20 cellular contexts compared by ENCODE assay signal in genomic region chr3:122587572-122587971, GRCh38. TPM values are rescaled to one million over a fixed set of nuclear protein-coding genes. Genes with fewer than 3 reads are reported as not detected.
DNase-seq lines count a peak whose midpoint lies in the region; ATAC-seq, FAIRE-seq and TF ChIP-seq lines count a peak whose summit lies in the region.
"Had no signal": no experiment of that assay in that cellular context is flagged by ENCODE, and none has a peak within 500 bp of the region (broad histone marks: within the 10 kb centered on the region; RNA-seq: fewer than 3 reads in every experiment).

No MANE protein-coding gene starts in this region.

- CTCF ChIA-PET in WTC11 (lab: Charles Lee) = no interaction called here

- peaks cover 3 to 5% of the 10 kb centered on the region in 2 donors for H3K9me3 Mint-ChIP-seq in activated T-cell treated with anti-CD3 and anti-CD28 coated beads, Interleukin-2, amount 50 U/mL, for 72 hours
- H3K9me3 Mint-ChIP-seq in activated T-cell treated with anti-CD3 and anti-CD28 coated beads, Interleukin-2, amount 50 U/mL, for 4 hours = peaks cover 3% of the 10 kb centered on the region
- H3K9me3 Mint-ChIP-seq in WTC11 = peaks cover 31% of the 10 kb centered on the region
- H3K9me3 Mint-ChIP-seq in stimulated activated memory B cell treated with anti-CD40 and anti-IgM and Interleukin-4, amounts not matched to agents 10 μg/mL and 1 μg/mL and 100 μg/mL, for 72 hours = peaks cover 8% of the 10 kb centered on the region

- DNase-seq in activated T-cell treated with anti-CD3 and anti-CD28 coated beads, Interleukin-2, amount 50 U/mL, for 72 hours = no peak
- no peak for DNase-seq in activated T-cell treated with anti-CD3 and anti-CD28 coated beads, Interleukin-2, amount 50 U/mL, for 4 hours
- no peak for DNase-seq in GM12892 (ENCODE audit: insufficient read length)
- no peak for DNase-seq in WTC11 (ENCODE audit: low spot score)
- no peak for DNase-seq in RKO (ENCODE audit: low spot score)
- no peak for DNase-seq in stimulated activated CD4-positive, alpha-beta T cell treated with anti-CD3 and anti-CD28 coated beads, Interleukin-4, amount 100 ng/mL, for 1 hour
- DNase-seq: 8988T; CD4-positive, alpha-beta T cell; CD8-positive, alpha-beta memory T cell; DMS 273 treated with DMSO at 0.1 percent for 48 hours; DMS53; DMS79 treated with DMSO at 0.1 percent for 48 hours; GF-D8; HFFc6 had no signal

- FAIRE-seq in GM12892 (lab: Jason Lieb, UNC) = peak; percentile 71
- FAIRE-seq: D721Med, H54 had no signal

- TF ChIP-seq POLR2A in GM12892 (IDR thresholded peaks at IDR 0.05; ENCODE audit: low read depth, low read length) = no peak

- H3K36me3 Mint-ChIP-seq in activated T-cell treated with anti-CD3 and anti-CD28 coated beads, Interleukin-2, amount 50 U/mL, for 72 hours (ENCODE audit: insufficient read depth in 2 of 2) = peaks cover 7 to 13% of the 10 kb centered on the region in 2 donors
- peaks cover 31% of the 10 kb centered on the region for H3K36me3 Mint-ChIP-seq in activated T-cell treated with anti-CD3 and anti-CD28 coated beads, Interleukin-2, amount 50 U/mL, for 4 hours (ENCODE audit: insufficient read depth)
- peaks cover 14% of the 10 kb centered on the region for H3K36me3 Mint-ChIP-seq in WTC11
- H3K36me3 Mint-ChIP-seq in stimulated activated memory B cell treated with anti-CD40 and anti-IgM and Interleukin-4, amounts not matched to agents 10 μg/mL and 1 μg/mL and 100 μg/mL, for 72 hours = peaks cover 43% of the 10 kb centered on the region

- H3K27ac Mint-ChIP-seq in activated T-cell treated with anti-CD3 and anti-CD28 coated beads, Interleukin-2, amount 50 U/mL, for 72 hours = peak overlapping the region; percentile 77
- no peak overlapping the region for H3K27ac Mint-ChIP-seq in WTC11
- peak overlapping the region; percentile 66 for H3K27ac Mint-ChIP-seq in stimulated activated memory B cell treated with anti-CD40 and anti-IgM and Interleukin-4, amounts not matched to agents 10 μg/mL and 1 μg/mL and 100 μg/mL, for 72 hours
- H3K27ac Mint-ChIP-seq: CD4-positive, alpha-beta T cell; HFFc6 had no signal

- no peak for TF ChIP-seq CTCF in WTC11 (IDR thresholded peaks at IDR 0.05)

- no peak for ATAC-seq in activated T-cell treated with anti-CD3 and anti-CD28 coated beads, Interleukin-2, amount 50 U/mL, for 72 hours (replicated peaks in 1 of 2)
- ATAC-seq in activated T-cell treated with anti-CD3 and anti-CD28 coated beads, Interleukin-2, amount 50 U/mL, for 4 hours = no peak
- ATAC-seq in WTC11 (0 out of 2 replicates have a peak, but pooled peaks have one; percentile 24), GM18868 (IDR thresholded peaks at IDR 0.05; ENCODE audit: unreplicated experiment) (no peak)
- no peak for ATAC-seq in stimulated activated memory B cell treated with anti-CD40 and anti-IgM and Interleukin-4, amounts not matched to agents 10 μg/mL and 1 μg/mL and 100 μg/mL, for 72 hours
- ATAC-seq: A549 had no signal

- H3K27me3 Mint-ChIP-seq in activated T-cell treated with anti-CD3 and anti-CD28 coated beads, Interleukin-2, amount 50 U/mL, for 72 hours (ENCODE audit: low read depth) = no peaks in the 10 kb centered on the region
- H3K27me3 Mint-ChIP-seq in activated T-cell treated with anti-CD3 and anti-CD28 coated beads, Interleukin-2, amount 50 U/mL, for 4 hours (ENCODE audit: low read depth) = no peaks in the 10 kb centered on the region
- no peaks in the 10 kb centered on the region for H3K27me3 Mint-ChIP-seq in WTC11 (ENCODE audit: low read depth)
- no peaks in the 10 kb centered on the region for H3K27me3 Mint-ChIP-seq in stimulated activated memory B cell treated with anti-CD40 and anti-IgM and Interleukin-4, amounts not matched to agents 10 μg/mL and 1 μg/mL and 100 μg/mL, for 72 hours
- H3K27me3 Mint-ChIP-seq: CD4-positive, alpha-beta T cell; CD8-positive, alpha-beta memory T cell had no signal

- peaks cover 48% of the 10 kb centered on the region for H3K4me1 Mint-ChIP-seq in activated T-cell treated with anti-CD3 and anti-CD28 coated beads, Interleukin-2, amount 50 U/mL, for 72 hours (ENCODE audit: low read depth)
- peaks cover 50% of the 10 kb centered on the region for H3K4me1 Mint-ChIP-seq in activated T-cell treated with anti-CD3 and anti-CD28 coated beads, Interleukin-2, amount 50 U/mL, for 4 hours (ENCODE audit: low read depth)
- peaks cover 22% of the 10 kb centered on the region for H3K4me1 Mint-ChIP-seq in WTC11
- H3K4me1 Mint-ChIP-seq in stimulated activated memory B cell treated with anti-CD40 and anti-IgM and Interleukin-4, amounts not matched to agents 10 μg/mL and 1 μg/mL and 100 μg/mL, for 72 hours = peaks cover 64% of the 10 kb centered on the region

- POLR2A ChIA-PET in WTC11 (lab: Charles Lee) = no interaction called here

- H3K4me3 Mint-ChIP-seq in activated T-cell treated with anti-CD3 and anti-CD28 coated beads, Interleukin-2, amount 50 U/mL, for 72 hours = no peak overlapping the region
- H3K4me3 Mint-ChIP-seq in activated T-cell treated with anti-CD3 and anti-CD28 coated beads, Interleukin-2, amount 50 U/mL, for 4 hours = no peak overlapping the region
- no peak overlapping the region for H3K4me3 Mint-ChIP-seq in WTC11
- H3K4me3 Mint-ChIP-seq in stimulated activated memory B cell treated with anti-CD40 and anti-IgM and Interleukin-4, amounts not matched to agents 10 μg/mL and 1 μg/mL and 100 μg/mL, for 72 hours = no peak overlapping the region
- H3K4me3 Mint-ChIP-seq: CD4-positive, alpha-beta T cell; HFFc6 had no signal

TF ChIP-seq in WTC11, 78 proteins besides CTCF, POLR2A, EP300 and RAD21:
- TF ChIP-seq, protein P1, sequence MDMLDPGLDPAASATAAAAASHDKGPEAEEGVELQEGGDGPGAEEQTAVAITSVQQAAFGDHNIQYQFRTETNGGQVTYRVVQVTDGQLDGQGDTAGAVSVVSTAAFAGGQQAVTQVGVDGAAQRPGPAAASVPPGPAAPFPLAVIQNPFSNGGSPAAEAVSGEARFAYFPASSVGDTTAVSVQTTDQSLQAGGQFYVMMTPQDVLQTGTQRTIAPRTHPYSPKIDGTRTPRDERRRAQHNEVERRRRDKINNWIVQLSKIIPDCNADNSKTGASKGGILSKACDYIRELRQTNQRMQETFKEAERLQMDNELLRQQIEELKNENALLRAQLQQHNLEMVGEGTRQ (CRISPR knock-in tag; IDR thresholded peaks at IDR 0.05) = no peak
- peak; percentile 91 for TF ChIP-seq ZNF121 (CRISPR knock-in tag; IDR thresholded peaks at IDR 0.05)
- TF ChIP-seq ZNF423 (CRISPR knock-in tag; IDR thresholded peaks at IDR 0.05) = no peak
- TF ChIP-seq TEAD4 (CRISPR knock-in tag; IDR thresholded peaks at IDR 0.05) = no peak
- TF ChIP-seq GTF2I (CRISPR knock-in tag; conservative IDR thresholded peaks at IDR 0.05) = 0 out of 2 replicates have a peak, but pooled peaks have one; percentile 29
- no peak for TF ChIP-seq SMAD4 (CRISPR knock-in tag; IDR thresholded peaks at IDR 0.05)
- TF ChIP-seq, protein P2, sequence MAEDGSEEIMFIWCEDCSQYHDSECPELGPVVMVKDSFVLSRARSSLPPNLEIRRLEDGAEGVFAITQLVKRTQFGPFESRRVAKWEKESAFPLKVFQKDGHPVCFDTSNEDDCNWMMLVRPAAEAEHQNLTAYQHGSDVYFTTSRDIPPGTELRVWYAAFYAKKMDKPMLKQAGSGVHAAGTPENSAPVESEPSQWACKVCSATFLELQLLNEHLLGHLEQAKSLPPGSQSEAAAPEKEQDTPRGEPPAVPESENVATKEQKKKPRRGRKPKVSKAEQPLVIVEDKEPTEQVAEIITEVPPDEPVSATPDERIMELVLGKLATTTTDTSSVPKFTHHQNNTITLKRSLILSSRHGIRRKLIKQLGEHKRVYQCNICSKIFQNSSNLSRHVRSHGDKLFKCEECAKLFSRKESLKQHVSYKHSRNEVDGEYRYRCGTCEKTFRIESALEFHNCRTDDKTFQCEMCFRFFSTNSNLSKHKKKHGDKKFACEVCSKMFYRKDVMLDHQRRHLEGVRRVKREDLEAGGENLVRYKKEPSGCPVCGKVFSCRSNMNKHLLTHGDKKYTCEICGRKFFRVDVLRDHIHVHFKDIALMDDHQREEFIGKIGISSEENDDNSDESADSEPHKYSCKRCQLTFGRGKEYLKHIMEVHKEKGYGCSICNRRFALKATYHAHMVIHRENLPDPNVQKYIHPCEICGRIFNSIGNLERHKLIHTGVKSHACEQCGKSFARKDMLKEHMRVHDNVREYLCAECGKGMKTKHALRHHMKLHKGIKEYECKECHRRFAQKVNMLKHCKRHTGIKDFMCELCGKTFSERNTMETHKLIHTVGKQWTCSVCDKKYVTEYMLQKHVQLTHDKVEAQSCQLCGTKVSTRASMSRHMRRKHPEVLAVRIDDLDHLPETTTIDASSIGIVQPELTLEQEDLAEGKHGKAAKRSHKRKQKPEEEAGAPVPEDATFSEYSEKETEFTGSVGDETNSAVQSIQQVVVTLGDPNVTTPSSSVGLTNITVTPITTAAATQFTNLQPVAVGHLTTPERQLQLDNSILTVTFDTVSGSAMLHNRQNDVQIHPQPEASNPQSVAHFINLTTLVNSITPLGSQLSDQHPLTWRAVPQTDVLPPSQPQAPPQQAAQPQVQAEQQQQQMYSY (CRISPR knock-in tag; IDR thresholded peaks at IDR 0.05) = no peak

RNA-seq across cellular contexts. Expression of gene PARP15, which starts 10.1 kb away (rescaled TPM):
- total RNA-seq in activated T-cell treated with anti-CD3 and anti-CD28 coated beads, Interleukin-2, amount 50 U/mL, for 72 hours = 10 to 100 TPM; 23.7 to 28.6 TPM
- 1 to 10 TPM; 2.5 to 6.4 (median 2.7) TPM for total RNA-seq in activated T-cell treated with anti-CD3 and anti-CD28 coated beads, Interleukin-2, amount 50 U/mL, for 4 hours
- 36.6 TPM for polyA plus RNA-seq in GM12892 (2012; ENCODE audit: missing spikeins)
- total RNA-seq in WTC11 (2021) = 0.15 to 0.39 TPM (median 0.37 TPM) in 3 replicates
- total RNA-seq: G401, HFFc6 had no signal

RNA-seq across cellular contexts. Expression of gene DTX3L, which starts 23.4 kb away (rescaled TPM):
- 10 to 100 TPM; 43.9 to 51.4 TPM for total RNA-seq in activated T-cell treated with anti-CD3 and anti-CD28 coated beads, Interleukin-2, amount 50 U/mL, for 72 hours
- 10 to 100 TPM; 21.6 to 36.5 (median 25.2) TPM for total RNA-seq in activated T-cell treated with anti-CD3 and anti-CD28 coated beads, Interleukin-2, amount 50 U/mL, for 4 hours
- polyA plus RNA-seq in GM12892 (2012; ENCODE audit: missing spikeins) = 17.1 TPM
- total RNA-seq in WTC11 (2021) = 4.4 to 4.9 TPM (median 4.6 TPM) in 3 replicates

RNA-seq across cellular contexts. Expression of gene PARP9, which starts 23.5 kb away (rescaled TPM):
- total RNA-seq in activated T-cell treated with anti-CD3 and anti-CD28 coated beads, Interleukin-2, amount 50 U/mL, for 72 hours = 10 to 100 TPM; 28.8 to 38.1 TPM
- total RNA-seq in activated T-cell treated with anti-CD3 and anti-CD28 coated beads, Interleukin-2, amount 50 U/mL, for 4 hours = 10 to 100 TPM; 18.2 to 30.9 (median 20.3) TPM
- 31.5 TPM for polyA plus RNA-seq in GM12892 (2012; ENCODE audit: missing spikeins)
- 1.8 to 2.1 TPM (median 1.9 TPM) in 3 replicates for total RNA-seq in WTC11 (2021)
